ENCODE assay signal across 17 cellular contexts in genomic region chr21:45885597-45885929, GRCh38.
A peak's percentile ranks its signal among the peaks of the same experiment; 100 is the strongest.
DNase-seq lines count a peak whose midpoint lies in the region; ATAC-seq lines count a peak whose summit lies in the region.
"Had no signal": no experiment of that assay in that cellular context is flagged by ENCODE, and none has a peak within 500 bp of the region (broad histone marks: within the 10 kb centered on the region; RNA-seq: fewer than 3 reads in every experiment).

No MANE protein-coding gene starts in this region.

- peaks cover 37% of the 10 kb centered on the region for H3K4me1 Mint-ChIP-seq in T-helper 1 cell treated with Interleukin-12 subunit alpha and Interleukin-12 subunit beta and Interleukin-4 antibody, amounts not matched to agents 30 μg/mL and 1 μg/mL, for 36 hours (ENCODE audit: low read depth)
- H3K4me1 Mint-ChIP-seq in CD4-positive, alpha-beta memory T cell, result peaks cover 68 to 96% (median 79%) of the 10 kb centered on the region in 4 donors
- H3K4me1 Mint-ChIP-seq in activated T-helper 1 cell treated with anti-CD3 and anti-CD28 coated beads, Interleukin-12 subunit alpha, Interleukin-12 subunit beta, Interleukin-2, Interleukin-4 antibody, amounts not matched to agents 30 ng/mL and 10 ng/mL and 1 ng/mL, durations not matched to agents 14 hours and 24 hours and 36 hours (ENCODE audit: low read depth), result peaks cover 43% of the 10 kb centered on the region
- H3K4me1 Mint-ChIP-seq in naive thymus-derived CD4-positive, alpha-beta T cell, result peaks cover 43 to 97% (median 91%) of the 10 kb centered on the region in 7 donors

- no peaks in the 10 kb centered on the region for H3K36me3 ChIP-seq in CD4-positive, alpha-beta memory T cell (ENCODE audit: insufficient read depth, low read length)
- no peaks in the 10 kb centered on the region for H3K36me3 ChIP-seq in naive thymus-derived CD4-positive, alpha-beta T cell (ENCODE audit: control insufficient read depth in 2 of 3, insufficient read depth in 3 of 3, low read length in 3 of 3)
- H3K36me3 ChIP-seq: MG63, thyroid gland had no signal

- DNase-seq in T-helper 1 cell, result no peak
- no peak for DNase-seq in CD4-positive, alpha-beta memory T cell
- DNase-seq in activated T-helper 1 cell treated with anti-CD3 and anti-CD28 coated beads, Interleukin-12 subunit alpha, Interleukin-12 subunit beta, Interleukin-2, Interleukin-4 antibody, amounts not matched to agents 30 ng/mL and 10 ng/mL and 1 ng/mL, durations not matched to agents 14 hours and 24 hours and 36 hours (ENCODE audit: low spot score), result no peak
- no peak for DNase-seq in naive thymus-derived CD4-positive, alpha-beta T cell
- no peak for DNase-seq in stimulated activated CD4-positive, alpha-beta T cell treated with anti-CD3 and anti-CD28 coated beads, Interleukin-4, amount 100 ng/mL, for 24 hours
- no peak for DNase-seq in nucleus accumbens (lab: John Stamatoyannopoulos, UW)
- DNase-seq: hypothalamus; kidney glomerular epithelial cell; NCI-H187 treated with DMSO at 0.1 percent for 48 hours; NCI-H446; stimulated activated CD4-positive, alpha-beta T cell treated with anti-CD3 and anti-CD28 coated beads, Interleukin-4, amount 100 ng/mL, for 1 hour; thyroid gland had no signal

- H3K27me3 Mint-ChIP-seq in T-helper 1 cell treated with Interleukin-12 subunit alpha and Interleukin-12 subunit beta and Interleukin-4 antibody, amounts not matched to agents 30 μg/mL and 1 μg/mL, for 36 hours (ENCODE audit: low read depth), result peaks cover 21% of the 10 kb centered on the region
- H3K27me3 Mint-ChIP-seq in CD4-positive, alpha-beta memory T cell, result no peaks in the 10 kb centered on the region
- H3K27me3 Mint-ChIP-seq in activated T-helper 1 cell treated with anti-CD3 and anti-CD28 coated beads, Interleukin-12 subunit alpha, Interleukin-12 subunit beta, Interleukin-2, Interleukin-4 antibody, amounts not matched to agents 30 ng/mL and 10 ng/mL and 1 ng/mL, durations not matched to agents 14 hours and 24 hours and 36 hours (ENCODE audit: insufficient read depth), result peaks cover 16% of the 10 kb centered on the region
- H3K27me3 Mint-ChIP-seq in naive thymus-derived CD4-positive, alpha-beta T cell, result peaks cover 0 to 9% (median 0%) of the 10 kb centered on the region in 5 donors

- peaks cover 77% of the 10 kb centered on the region for H3K4me1 ChIP-seq in CD4-positive, alpha-beta memory T cell (ENCODE audit: insufficient read depth, low read length)
- H3K4me1 ChIP-seq in naive thymus-derived CD4-positive, alpha-beta T cell (ENCODE audit: control insufficient read depth in 2 of 2, insufficient read depth in 2 of 2, low read length in 2 of 2), result peaks cover 40 to 63% of the 10 kb centered on the region in 2 donors
- H3K4me1 ChIP-seq: thyroid gland had no signal

- no peaks in the 10 kb centered on the region for H3K27me3 ChIP-seq in CD4-positive, alpha-beta memory T cell (ENCODE audit: insufficient read depth, low read length)
- H3K27me3 ChIP-seq in naive thymus-derived CD4-positive, alpha-beta T cell (ENCODE audit: control insufficient read depth in 2 of 2, insufficient read depth in 2 of 2, low read length in 2 of 2), result no peaks in the 10 kb centered on the region
- H3K27me3 ChIP-seq: thyroid gland had no signal

- peaks cover 4% of the 10 kb centered on the region for H3K9me3 Mint-ChIP-seq in T-helper 1 cell treated with Interleukin-12 subunit alpha and Interleukin-12 subunit beta and Interleukin-4 antibody, amounts not matched to agents 30 μg/mL and 1 μg/mL, for 36 hours
- H3K9me3 Mint-ChIP-seq in CD4-positive, alpha-beta memory T cell, result peaks cover 0 to 6% (median under 1%) of the 10 kb centered on the region in 8 donors
- peaks cover 3% of the 10 kb centered on the region for H3K9me3 Mint-ChIP-seq in activated T-helper 1 cell treated with anti-CD3 and anti-CD28 coated beads, Interleukin-12 subunit alpha, Interleukin-12 subunit beta, Interleukin-2, Interleukin-4 antibody, amounts not matched to agents 30 ng/mL and 10 ng/mL and 1 ng/mL, durations not matched to agents 14 hours and 24 hours and 36 hours
- peaks cover 3 to 22% (median 7%) of the 10 kb centered on the region in 11 donors for H3K9me3 Mint-ChIP-seq in naive thymus-derived CD4-positive, alpha-beta T cell

- peak overlapping the region; percentile 8 for H3K27ac ChIP-seq in CD4-positive, alpha-beta memory T cell (ENCODE audit: low read depth, low read length)
- H3K27ac ChIP-seq in naive thymus-derived CD4-positive, alpha-beta T cell (ENCODE audit: low read depth, low read length), result peak overlapping the region; percentile 19
- H3K27ac ChIP-seq: 22Rv1, thyroid gland had no signal

- H3K9me3 ChIP-seq in CD4-positive, alpha-beta memory T cell (ENCODE audit: control insufficient read depth in 1 of 2, low read length in 2 of 2), result no peaks in the 10 kb centered on the region
- H3K9me3 ChIP-seq in naive thymus-derived CD4-positive, alpha-beta T cell (ENCODE audit: control insufficient read depth in 2 of 3, low read length in 3 of 3), result peaks cover 0 to 5% (median 0%) of the 10 kb centered on the region in 3 experiments
- H3K9me3 ChIP-seq: MG63, thyroid gland had no signal

- no peak for ATAC-seq in naive thymus-derived CD4-positive, alpha-beta T cell
- no peak for ATAC-seq in HG03342 (IDR thresholded peaks at IDR 0.05; ENCODE audit: unreplicated experiment)
- ATAC-seq: Right ventricle myocardium inferior had no signal

- H3K36me3 Mint-ChIP-seq in T-helper 1 cell treated with Interleukin-12 subunit alpha and Interleukin-12 subunit beta and Interleukin-4 antibody, amounts not matched to agents 30 μg/mL and 1 μg/mL, for 36 hours (ENCODE audit: low read depth), result peaks cover 8% of the 10 kb centered on the region
- H3K36me3 Mint-ChIP-seq in CD4-positive, alpha-beta memory T cell, result no peaks in the 10 kb centered on the region
- peaks cover 7% of the 10 kb centered on the region for H3K36me3 Mint-ChIP-seq in activated T-helper 1 cell treated with anti-CD3 and anti-CD28 coated beads, Interleukin-12 subunit alpha, Interleukin-12 subunit beta, Interleukin-2, Interleukin-4 antibody, amounts not matched to agents 30 ng/mL and 10 ng/mL and 1 ng/mL, durations not matched to agents 14 hours and 24 hours and 36 hours (ENCODE audit: low read depth)
- H3K36me3 Mint-ChIP-seq in naive thymus-derived CD4-positive, alpha-beta T cell, result peaks cover 0 to 11% (median 4%) of the 10 kb centered on the region in 5 donors

- CTCF ChIA-PET in CD4-positive, alpha-beta memory T cell (lab: Charles Lee; ENCODE audit: partially characterized antibody), result no interaction called here
- CTCF ChIA-PET in naive thymus-derived CD4-positive, alpha-beta T cell (lab: Charles Lee), result interaction anchor here (1.3 to 4.7 kb wide), 2 partner anchors 37 to 88 kb away, joined by 3 to 18 read pairs; no protein-coding TSS in a partner anchor

- intact Hi-C loops in CD4-positive, alpha-beta memory T cell (cut with micrococcal nuclease), result no loop called here
- intact Hi-C loops in activated T-helper 1 cell treated with anti-CD3 and anti-CD28 coated beads, Interleukin-12 subunit alpha, Interleukin-12 subunit beta, Interleukin-2, Interleukin-4 antibody, amounts not matched to agents 30 ng/mL and 10 ng/mL and 1 ng/mL, durations not matched to agents 14 hours and 24 hours and 36 hours (cut with micrococcal nuclease), result loop anchor here (5.0 to 10.0 kb wide), 2 partner anchors 68 to 241 kb away; partner anchors contain the start of gene PCBP3
- intact Hi-C loops in naive thymus-derived CD4-positive, alpha-beta T cell (cut with micrococcal nuclease), result no loop called here

- peak overlapping the region; percentile 88 for H3K27ac Mint-ChIP-seq in T-helper 1 cell treated with Interleukin-12 subunit alpha and Interleukin-12 subunit beta and Interleukin-4 antibody, amounts not matched to agents 30 μg/mL and 1 μg/mL, for 36 hours
- H3K27ac Mint-ChIP-seq in CD4-positive, alpha-beta memory T cell, result peak overlapping the region; percentile 79 to 95 (median 92)
- H3K27ac Mint-ChIP-seq in activated T-helper 1 cell treated with anti-CD3 and anti-CD28 coated beads, Interleukin-12 subunit alpha, Interleukin-12 subunit beta, Interleukin-2, Interleukin-4 antibody, amounts not matched to agents 30 ng/mL and 10 ng/mL and 1 ng/mL, durations not matched to agents 14 hours and 24 hours and 36 hours, result peak overlapping the region; percentile 83
- H3K27ac Mint-ChIP-seq in naive thymus-derived CD4-positive, alpha-beta T cell, result peak overlapping the region; percentile 83 to 95 (median 90)

- H3K4me3 ChIP-seq in CD4-positive, alpha-beta memory T cell (ENCODE audit: low read length in 2 of 2), result no peak overlapping the region
- no peak overlapping the region for H3K4me3 ChIP-seq in naive thymus-derived CD4-positive, alpha-beta T cell (ENCODE audit: low read length)
- H3K4me3 ChIP-seq: MG63, thyroid gland had no signal

- POLR2A ChIA-PET in CD4-positive, alpha-beta memory T cell (lab: Charles Lee; ENCODE audit: partially characterized antibody), result no interaction called here
- POLR2A ChIA-PET in naive thymus-derived CD4-positive, alpha-beta T cell (lab: Charles Lee), result interaction anchor here (0.6 kb wide), 1 partner anchor 25 kb away, joined by 3 read pairs; no protein-coding TSS in a partner anchor

- peak overlapping the region; percentile 45 for H3K4me3 Mint-ChIP-seq in T-helper 1 cell treated with Interleukin-12 subunit alpha and Interleukin-12 subunit beta and Interleukin-4 antibody, amounts not matched to agents 30 μg/mL and 1 μg/mL, for 36 hours
- H3K4me3 Mint-ChIP-seq in CD4-positive, alpha-beta memory T cell, result peak overlapping the region; percentile 42 to 78 (median 52)
- H3K4me3 Mint-ChIP-seq in activated T-helper 1 cell treated with anti-CD3 and anti-CD28 coated beads, Interleukin-12 subunit alpha, Interleukin-12 subunit beta, Interleukin-2, Interleukin-4 antibody, amounts not matched to agents 30 ng/mL and 10 ng/mL and 1 ng/mL, durations not matched to agents 14 hours and 24 hours and 36 hours, result peak overlapping the region; percentile 53
- peak overlapping the region in 9 of 10 donors; percentile 15 to 81 (median 56) for H3K4me3 Mint-ChIP-seq in naive thymus-derived CD4-positive, alpha-beta T cell
